ENCODE assay signal across 8 cellular contexts in the genomic region with DNA sequence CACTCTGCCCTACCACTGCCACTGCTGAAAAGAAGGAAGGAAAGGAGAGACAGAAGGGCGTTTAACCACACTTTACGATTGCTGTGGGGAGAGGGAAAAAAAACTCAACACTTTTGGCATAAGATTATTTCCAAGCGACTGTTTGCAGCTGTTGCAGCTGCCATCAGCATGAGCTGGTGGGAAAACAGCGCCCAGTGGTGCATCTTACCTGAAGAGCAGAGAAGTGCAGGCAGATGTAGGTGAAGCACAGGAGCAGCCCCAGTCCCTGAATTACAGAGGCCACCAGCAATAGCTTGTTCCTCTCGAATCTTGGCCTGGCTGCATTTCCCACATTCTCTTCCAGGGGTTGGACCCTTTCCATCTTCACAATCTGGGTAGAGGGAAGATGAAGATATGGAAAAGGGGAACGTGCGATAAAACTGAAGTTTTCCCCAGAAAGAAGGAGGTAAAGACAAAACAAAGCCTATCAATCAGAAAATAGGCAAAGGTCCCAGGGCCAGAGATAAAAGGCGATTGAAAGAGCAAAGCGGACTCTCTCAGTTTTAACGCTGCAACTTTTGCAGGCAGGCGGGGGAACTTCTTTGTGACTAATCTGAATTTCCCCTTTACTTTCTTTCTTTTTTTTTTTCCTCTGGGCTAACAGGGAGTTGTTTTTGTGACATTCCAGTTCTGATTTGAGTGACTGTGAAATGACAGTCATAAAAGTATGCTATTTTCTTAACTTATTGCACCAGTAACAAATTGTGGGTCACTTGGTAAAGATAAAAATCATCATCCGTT. TPM values are rescaled to one million over a fixed set of nuclear protein-coding genes. Genes with fewer than 3 reads are reported as not detected.
DNase-seq lines count a peak whose midpoint lies in the region; ATAC-seq and TF ChIP-seq lines count a peak whose summit lies in the region.

A gene with protein sequence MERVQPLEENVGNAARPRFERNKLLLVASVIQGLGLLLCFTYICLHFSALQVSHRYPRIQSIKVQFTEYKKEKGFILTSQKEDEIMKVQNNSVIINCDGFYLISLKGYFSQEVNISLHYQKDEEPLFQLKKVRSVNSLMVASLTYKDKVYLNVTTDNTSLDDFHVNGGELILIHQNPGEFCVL (minus strand): TSS at position 516 of the 780 bp plus-strand sequence. CDS start 155 bp downstream, at position 361.

- no TSS peak for BruUV-seq in IMR-90 (replicated peaks; lab: Mats Ljungman, UMichigan)
- no TSS peak for BruUV-seq in Calu3 (replicated peaks; lab: Mats Ljungman, UMichigan)

- peaks cover 46% of the 10 kb centered on the region for H3K4me1 Mint-ChIP-seq in activated CD4-positive, alpha-beta T cell treated with anti-CD3 and anti-CD28 coated beads, Interleukin-2, amount 10 ng/mL, durations not matched to agents 7 days and 5 days
- H3K4me1 Mint-ChIP-seq in Calu3 (ENCODE audit: low read depth, unreplicated experiment): peaks cover 32% of the 10 kb centered on the region

- H3K27me3 ChIP-seq in IMR-90 (ENCODE audit: control insufficient read depth, insufficient read depth, low read length): no peaks in the 10 kb centered on the region
- no peaks in the 10 kb centered on the region for H3K27me3 ChIP-seq in right cardiac atrium (ENCODE audit: control insufficient read depth, insufficient read depth)

- peaks cover 15% of the 10 kb centered on the region for H3K27me3 Mint-ChIP-seq in activated CD4-positive, alpha-beta T cell treated with anti-CD3 and anti-CD28 coated beads, Interleukin-2, amount 10 ng/mL, durations not matched to agents 7 days and 5 days
- H3K27me3 Mint-ChIP-seq in Calu3 (ENCODE audit: unreplicated experiment): no peaks in the 10 kb centered on the region

- H3K79me1 ChIP-seq in IMR-90 (ENCODE audit: low read depth in 1 of 2, low read length in 2 of 2): peaks cover 0 to 19% of the 10 kb centered on the region in 2 experiments; a peak in 1 of 4 replicates

- intact Hi-C loops in IMR-90 (cut with micrococcal nuclease) (loop anchor here (2.0 to 5.0 kb wide), 2 partner anchors 206 to 615 kb away; a partner anchor contains a TSS), right cardiac atrium (cut with DNase I) (loop anchor here (5.0 to 10.0 kb wide), 3 partner anchors 385 to 462 kb away; no protein-coding TSS in a partner anchor), Calu3 (cut with micrococcal nuclease; ENCODE audit: unreplicated experiment) (no loop called here)

- dilution Hi-C loops in IMR-90 (cut with HindIII; ENCODE audit: low sequenced_read_pairs, unreplicated experiment): no loop called here

- H3K27ac ChIP-seq in IMR-90 (ENCODE audit: insufficient read depth, low read length): peak within 1 kb of the TSS; percentile 10; the same call in 1 of the 2 replicates
- H3K27ac ChIP-seq in right cardiac atrium (ENCODE audit: low read length): peak within 1 kb of the TSS; percentile 52

- H3K14ac ChIP-seq in IMR-90 (replicated peaks; ENCODE audit: low read depth, low read length): peak within 1 kb of the TSS; percentile 94

- peak within 1 kb of the TSS; percentile 21; the same call in 1 of the 2 replicates for H3K18ac ChIP-seq in IMR-90 (ENCODE audit: low read depth, low read length)

- H2AK5ac ChIP-seq in IMR-90 (ENCODE audit: low read depth, low read length): peak within 1 kb of the TSS; percentile 37; the same call in 1 of the 2 replicates

- POLR2A ChIA-PET in IMR-90 (lab: Charles Lee; ENCODE audit: unreplicated experiment): interaction anchor here (0.7 to 1.2 kb wide), 4 partner anchors 84 to 459 kb away, joined by 3 read pairs; no protein-coding TSS in a partner anchor
- POLR2A ChIA-PET in activated CD4-positive, alpha-beta T cell treated with anti-CD3 and anti-CD28 coated beads, Interleukin-2, amount 10 ng/mL, durations not matched to agents 7 days and 5 days (lab: Charles Lee): interaction anchor here (0.7 kb wide), 1 partner anchor 119 kb away, joined by 3 read pairs; no protein-coding TSS in a partner anchor

- H3K4me1 ChIP-seq in IMR-90 (ENCODE audit: control insufficient read depth, insufficient read depth, low read length): peaks cover 14% of the 10 kb centered on the region
- peaks cover 15% of the 10 kb centered on the region for H3K4me1 ChIP-seq in right cardiac atrium (ENCODE audit: control insufficient read depth, insufficient read depth, low read length)

- H3K56ac ChIP-seq in IMR-90 (ENCODE audit: extremely low read depth, insufficient read depth, low read length): peak within 1 kb of the TSS; percentile 84; the same call in 1 of the 2 replicates

- H3K9ac ChIP-seq in IMR-90 (ENCODE audit: low read depth, low read length): peak within 1 kb of the TSS; percentile 33

- H2AK9ac ChIP-seq in IMR-90 (replicated peaks; ENCODE audit: low read depth, low read length, poor library complexity): peak within 1 kb of the TSS; percentile 55

- peak within 1 kb of the TSS; percentile 89 for H2BK120ac ChIP-seq in IMR-90 (ENCODE audit: low read depth, low read length)

- H3K4ac ChIP-seq in IMR-90 (ENCODE audit: low read depth, low read length): peak within 1 kb of the TSS; percentile 86

- H2BK20ac ChIP-seq in IMR-90 (ENCODE audit: low read depth, low read length): peak within 1 kb of the TSS; percentile 82

- peak within 1 kb of the TSS; percentile 8 to 81 for H4K8ac ChIP-seq in IMR-90 (ENCODE audit: low read depth in 2 of 2, low read length in 2 of 2)

- H3K4me3 ChIP-seq in IMR-90 (ENCODE audit: insufficient read depth, low read depth, low read length) (peak within 1 kb of the TSS; percentile 29; the same call in 1 of the 2 replicates), right cardiac atrium (ENCODE audit: low read length) (no peak within 1 kb of the TSS)

- peak within 1 kb of the TSS; percentile 89 for H4K91ac ChIP-seq in IMR-90 (ENCODE audit: insufficient read depth, low read depth, low read length)

- H3K27ac Mint-ChIP-seq in activated CD4-positive, alpha-beta T cell treated with anti-CD3 and anti-CD28 coated beads, Interleukin-2, amount 10 ng/mL, durations not matched to agents 7 days and 5 days: peak within 1 kb of the TSS; percentile 80
- H3K27ac Mint-ChIP-seq in Calu3 (ENCODE audit: unreplicated experiment): no peak within 1 kb of the TSS

- peak within 1 kb of the TSS; percentile 91 for H3K23ac ChIP-seq in IMR-90 (ENCODE audit: low read depth, low read length)

- H3K9me3 ChIP-seq in IMR-90 (ENCODE audit: control insufficient read depth, insufficient read depth, low read length) (no peaks in the 10 kb centered on the region), right cardiac atrium (ENCODE audit: control insufficient read depth, low read length) (no peaks in the 10 kb centered on the region)

- TF ChIP-seq POLR2A in IMR-90 (IDR thresholded peaks at IDR 0.05; ENCODE audit: low read depth, low read length): no peak

- TF ChIP-seq CTCF in IMR-90 (conservative IDR thresholded peaks at IDR 0.05; ENCODE audit: low read depth, low read length) (no peak), Calu3 (IDR thresholded peaks at IDR 0.05; ENCODE audit: unreplicated experiment) (no peak)

- peak within 1 kb of the TSS; percentile 80 for H2AFZ ChIP-seq in IMR-90 (replicated peaks; ENCODE audit: low read length, poor library complexity)

- H3K36me3 ChIP-seq in IMR-90 (ENCODE audit: control insufficient read depth, insufficient read depth, low read length): no peaks in the 10 kb centered on the region

- H3K9me1 ChIP-seq in IMR-90 (ENCODE audit: insufficient read depth, low read length): no peaks in the 10 kb centered on the region; the same call in 1 of the 2 replicates

- in situ Hi-C loops in IMR-90 (cut with MboI; ENCODE audit: low sequenced_read_pairs): loop anchor here (5.0 kb wide), 1 partner anchor 385 kb away; no protein-coding TSS in a partner anchor

- CTCF ChIA-PET in IMR-90 (lab: Yijun Ruan, JAX): interaction anchor here (0.6 kb wide), 1 partner anchor 205 kb away, joined by 3 read pairs; no protein-coding TSS in a partner anchor
- CTCF ChIA-PET in activated CD4-positive, alpha-beta T cell treated with anti-CD3 and anti-CD28 coated beads, Interleukin-2, amount 10 ng/mL, durations not matched to agents 7 days and 5 days (lab: Charles Lee): interaction anchor here (1.1 to 1.3 kb wide), 2 partner anchors 12 to 462 kb away, joined by 3 to 6 read pairs; no protein-coding TSS in a partner anchor
- CTCF ChIA-PET in Calu3 (lab: Charles Lee): interaction anchor here (0.6 kb wide), 1 partner anchor 612 kb away, joined by 3 read pairs; no protein-coding TSS in a partner anchor

- peak; percentile 43 for DNase-seq in IMR-90
- DNase-seq in activated CD4-positive, alpha-beta T cell treated with anti-CD3 and anti-CD28 coated beads, Interleukin-2, amount 10 ng/mL, durations not matched to agents 7 days and 5 days: peak; percentile 7
- DNase-seq in right cardiac atrium: peak in 2 of 3 donors; percentile 56 to 62
- peak; percentile 42 for DNase-seq in stimulated activated naive CD8-positive, alpha-beta T cell treated with anti-CD3 and anti-CD28 coated beads, Interleukin-15, Interleukin-2, amounts not matched to agents 100 U/mL and 50 U/mL, for 24 hours
- no peak for DNase-seq in HPDE6-E6E7 (ENCODE audit: extremely low spot score)
- DNase-seq in C1 segment of cervical spinal cord (lab: John Stamatoyannopoulos, UW): no peak
- DNase-seq in NCI-H146 treated with DMSO at 0.1 percent for 48 hours (lab: John Stamatoyannopoulos, UW; ENCODE audit: unreplicated experiment): no peak
- DNase-seq in Calu3: no peak

- peak within 1 kb of the TSS; percentile 20; the same call in 1 of the 2 replicates for H4K5ac ChIP-seq in IMR-90 (ENCODE audit: low read depth, low read length)

- H2BK5ac ChIP-seq in IMR-90 (ENCODE audit: low read depth, low read length, poor library complexity, severe bottlenecking): peak within 1 kb of the TSS; percentile 36

- no peaks in the 10 kb centered on the region for H3K36me3 Mint-ChIP-seq in activated CD4-positive, alpha-beta T cell treated with anti-CD3 and anti-CD28 coated beads, Interleukin-2, amount 10 ng/mL, durations not matched to agents 7 days and 5 days (ENCODE audit: low read depth)
- no peaks in the 10 kb centered on the region for H3K36me3 Mint-ChIP-seq in Calu3 (ENCODE audit: insufficient read depth, unreplicated experiment)

- peak within 1 kb of the TSS; percentile 28 for H3K4me3 Mint-ChIP-seq in activated CD4-positive, alpha-beta T cell treated with anti-CD3 and anti-CD28 coated beads, Interleukin-2, amount 10 ng/mL, durations not matched to agents 7 days and 5 days
- H3K4me3 Mint-ChIP-seq in Calu3 (ENCODE audit: low read depth, unreplicated experiment): no peak within 1 kb of the TSS

- H4K20me1 ChIP-seq in IMR-90 (ENCODE audit: insufficient read depth, low read length): no peaks in the 10 kb centered on the region

- peak within 1 kb of the TSS; percentile 56 for H3K4me2 ChIP-seq in IMR-90 (ENCODE audit: low read depth, low read length)

- peak within 1 kb of the TSS; percentile 85; the same call in 2 of the 3 replicates for H2BK15ac ChIP-seq in IMR-90 (ENCODE audit: low read depth, low read length)

- H3K9me3 Mint-ChIP-seq in activated CD4-positive, alpha-beta T cell treated with anti-CD3 and anti-CD28 coated beads, Interleukin-2, amount 10 ng/mL, durations not matched to agents 7 days and 5 days: no peaks in the 10 kb centered on the region
- H3K9me3 Mint-ChIP-seq in Calu3 (ENCODE audit: low read depth, unreplicated experiment): no peaks in the 10 kb centered on the region

- no peak for TF ChIP-seq RAD21 in IMR-90 (IDR thresholded peaks at IDR 0.05; ENCODE audit: low read length)

- WGBS in IMR-90 (ENCODE audit: extremely low coverage in 2 of 2, insufficient read length in 1 of 2), 2 experiments: no CpG with 5 or more reads among the region's 12 CpGs
- 12% methylated on average over 12 of the region's 12 CpGs for WGBS in right cardiac atrium

- peak; percentile 7; the same call in 1 of the 2 replicates for ATAC-seq in IMR-90 (ENCODE audit: low read depth)
- ATAC-seq in right cardiac atrium: peak; percentile 45 to 66
- ATAC-seq in stimulated activated naive CD8-positive, alpha-beta T cell treated with anti-CD3 and anti-CD28 coated beads, Interleukin-15, Interleukin-2, amounts not matched to agents 100 U/mL and 50 U/mL, for 24 hours: peak; percentile 66

RNA-seq across cellular contexts. Expression of the gene that starts here (rescaled TPM):
- 19.7 and 23.6 TPM in 2 replicates for total RNA-seq in IMR-90 (2012; rRNA removed)
- polyA plus RNA-seq in IMR-90 (2012; rRNA removed): 10.8 and 13.4 TPM in 2 replicates
- polyA plus RNA-seq in IMR-90 (2012; cell fraction: cytosol; rRNA removed): 3.0 and 3.2 TPM in 2 replicates
- 1.1 and 8.4 TPM in 2 replicates for polyA plus RNA-seq in IMR-90 (2012; cell fraction: nucleus; rRNA removed; ENCODE audit: low replicate concordance)
- total RNA-seq in activated CD4-positive, alpha-beta T cell treated with anti-CD3 and anti-CD28 coated beads, Interleukin-2, amount 10 ng/mL, durations not matched to agents 7 days and 5 days: 1 to 10 TPM; 2.2 to 2.9 TPM
- total RNA-seq in right cardiac atrium: 1 to 10 TPM in 3 of 4 donors, under 1 TPM in 1; 0.99 to 2.3 (median 1.7) TPM
- 1.3 TPM for polyA plus RNA-seq in right cardiac atrium
- 0.15 and 0.31 TPM in 2 replicates for total RNA-seq in Calu3 (2022)

Comparison
In these comparisons a context has a peak if more than half of its experiments do, and no peak if none do; other contexts are left out.
1. ATAC-seq: peak in every context shown above with its lines; median percentile 66 in stimulated activated naive CD8-positive, alpha-beta T cell treated with anti-CD3 and anti-CD28 coated beads, Interleukin-15, Interleukin-2, amounts not matched to agents 100 U/mL and 50 U/mL, for 24 hours; 56 in right cardiac atrium; 7 in IMR-90.
2. DNase-seq: peak in IMR-90 (single experiment), activated CD4-positive, alpha-beta T cell treated with anti-CD3 and anti-CD28 coated beads, Interleukin-2, amount 10 ng/mL, durations not matched to agents 7 days and 5 days (single experiment), right cardiac atrium (2 of 3) and stimulated activated naive CD8-positive, alpha-beta T cell treated with anti-CD3 and anti-CD28 coated beads, Interleukin-15, Interleukin-2, amounts not matched to agents 100 U/mL and 50 U/mL, for 24 hours (single experiment); none in HPDE6-E6E7 (single experiment), C1 segment of cervical spinal cord (0 of 14), NCI-H146 treated with DMSO at 0.1 percent for 48 hours (single experiment) and Calu3 (single experiment).